In the genomic region with DNA sequence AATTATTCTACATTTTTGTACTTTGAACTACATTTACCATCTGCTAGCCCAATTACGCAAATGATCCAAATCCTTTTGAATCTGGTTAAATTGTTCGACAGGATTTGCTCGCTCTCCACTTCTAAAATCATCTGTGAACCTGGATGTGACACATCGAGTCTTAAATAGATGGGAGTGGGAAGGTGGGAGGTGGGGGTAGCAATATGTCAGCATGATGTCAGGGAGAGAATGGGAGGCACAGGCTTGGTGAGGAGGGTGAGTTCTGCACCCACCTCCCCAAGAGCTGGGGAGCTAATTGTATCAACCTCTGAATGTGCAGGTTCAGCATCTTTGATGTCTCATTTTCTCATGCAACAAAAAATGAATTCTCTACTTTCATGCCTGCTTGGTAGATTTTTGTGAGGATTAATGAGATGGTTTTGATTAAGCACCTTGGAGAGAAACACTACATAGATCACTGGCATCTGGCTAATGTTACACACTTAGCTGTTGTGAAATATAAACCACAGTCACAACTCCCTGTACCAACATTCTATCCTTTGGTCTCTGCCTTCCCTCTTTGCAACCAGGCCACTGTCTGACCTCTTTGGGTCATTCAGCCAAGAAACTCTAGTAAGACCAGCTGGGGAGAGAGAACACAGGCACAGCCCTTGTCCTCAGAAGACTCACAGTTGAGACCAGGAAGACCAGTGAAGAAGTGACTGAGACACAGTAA, we compare ENCODE assay signal across 32 cellular contexts.
DNase-seq lines count a peak whose midpoint lies in the region; ATAC-seq and TF ChIP-seq lines count a peak whose summit lies in the region.
"Had no signal": no experiment of that assay in that cellular context is flagged by ENCODE, and none has a peak within 500 bp of the region (broad histone marks: within the 10 kb centered on the region; RNA-seq: fewer than 3 reads in every experiment).

No MANE protein-coding gene starts in this region.

- H3K4me3 ChIP-seq in GM23248 (no peak overlapping the region), fibroblast of the aortic adventitia (ENCODE audit: low read depth, low read length) (no peak overlapping the region), PC-3 (ENCODE audit: low read length) (no peak overlapping the region), osteoblast (ENCODE audit: insufficient read depth, low read length) (no peak overlapping the region)
- H3K4me3 ChIP-seq: coronary artery, Peyer's patch, psoas muscle had no signal

- peak overlapping the region; percentile 66 for H3K27ac Mint-ChIP-seq in T-helper 17 cell
- no peak overlapping the region for H3K27ac Mint-ChIP-seq in activated T-helper 2 cell treated with anti-CD3 and anti-CD28 coated beads, Interferon-gamma antibody, Interleukin-2, Interleukin-4, amounts not matched to agents 10 μg/mL and 5 μg/mL and 100 μg/mL, durations not matched to agents 14 hours and 24 hours and 36 hours
- H3K27ac Mint-ChIP-seq: activated naive CD4-positive, alpha-beta T cell treated with anti-CD3 and anti-CD28 coated beads, Interleukin-2, amount 50 U/mL, for 72 hours; mesothelial cell of epicardium; stimulated activated effector memory CD8-positive, alpha-beta T cell treated with anti-CD3 and anti-CD28 coated beads, Interleukin-12 subunit alpha, Interleukin-12 subunit beta, amount 100 ng/mL, for 72 hours had no signal

- CTCF ChIA-PET in PC-3 (lab: Charles Lee) = no interaction called here

- H3K9me3 ChIP-seq in GM23248 (ENCODE audit: low read depth) = no peaks in the 10 kb centered on the region
- no peaks in the 10 kb centered on the region for H3K9me3 ChIP-seq in T-helper 17 cell (ENCODE audit: control insufficient read depth, low read length, poor library complexity, severe bottlenecking)
- no peaks in the 10 kb centered on the region for H3K9me3 ChIP-seq in PC-3 (ENCODE audit: low read length)
- H3K9me3 ChIP-seq in osteoblast (ENCODE audit: low read depth, low read length) = no peaks in the 10 kb centered on the region
- H3K9me3 ChIP-seq: neutrophil, Peyer's patch, psoas muscle had no signal

- H3K9me3 Mint-ChIP-seq in activated T-helper 2 cell treated with anti-CD3 and anti-CD28 coated beads, Interferon-gamma antibody, Interleukin-2, Interleukin-4, amounts not matched to agents 10 μg/mL and 5 μg/mL and 100 μg/mL, durations not matched to agents 14 hours and 24 hours and 36 hours = no peaks in the 10 kb centered on the region

- H3K4me1 Mint-ChIP-seq in T-helper 17 cell = peaks cover 19% of the 10 kb centered on the region
- H3K4me1 Mint-ChIP-seq in activated T-helper 2 cell treated with anti-CD3 and anti-CD28 coated beads, Interferon-gamma antibody, Interleukin-2, Interleukin-4, amounts not matched to agents 10 μg/mL and 5 μg/mL and 100 μg/mL, durations not matched to agents 14 hours and 24 hours and 36 hours (ENCODE audit: low read depth) = no peaks in the 10 kb centered on the region
- H3K4me1 Mint-ChIP-seq: stimulated activated effector memory CD8-positive, alpha-beta T cell treated with anti-CD3 and anti-CD28 coated beads, Interleukin-12 subunit alpha, Interleukin-12 subunit beta, amount 100 ng/mL, for 72 hours had no signal

- H4K20me1 ChIP-seq in GM23248 (ENCODE audit: insufficient read depth) (no peaks in the 10 kb centered on the region), PC-3 (ENCODE audit: low read length) (no peaks in the 10 kb centered on the region), osteoblast (ENCODE audit: insufficient read depth, low read length) (no peaks in the 10 kb centered on the region)

- H3K27me3 ChIP-seq in GM23248 (replicated peaks; ENCODE audit: insufficient read depth) = no peaks in the 10 kb centered on the region
- H3K27me3 ChIP-seq in PC-3 (ENCODE audit: low read length) = no peaks in the 10 kb centered on the region
- no peaks in the 10 kb centered on the region for H3K27me3 ChIP-seq in osteoblast (ENCODE audit: insufficient read depth, low read length)
- H3K27me3 ChIP-seq: neutrophil, Peyer's patch had no signal

- no peak for ATAC-seq in T-helper 17 cell
- ATAC-seq in PC-3 = no peak
- ATAC-seq in GM21360 (IDR thresholded peaks at IDR 0.05; ENCODE audit: unreplicated experiment) = no peak
- ATAC-seq: activated naive CD4-positive, alpha-beta T cell treated with anti-CD3 and anti-CD28 coated beads, Interleukin-2, amount 50 U/mL, for 72 hours; left ventricle myocardium superior; psoas muscle; stimulated activated effector memory CD8-positive, alpha-beta T cell treated with anti-CD3 and anti-CD28 coated beads, Interleukin-12 subunit alpha, Interleukin-12 subunit beta, amount 100 ng/mL, for 72 hours had no signal

- no peak overlapping the region for H2AFZ ChIP-seq in GM23248
- H2AFZ ChIP-seq in PC-3 (ENCODE audit: low read length) = no peak overlapping the region
- no peak overlapping the region for H2AFZ ChIP-seq in osteoblast (ENCODE audit: low read length)

- in situ Hi-C loops in GM23248 (cut with MboI) = no loop called here

- no TSS peak for BruUV-seq in PC-3 (replicated peaks; lab: Mats Ljungman, UMichigan)

- H3F3A ChIP-seq in GM23248 (ENCODE audit: insufficient read depth) (peaks cover 7% of the 10 kb centered on the region), PC-3 (ENCODE audit: low read length, unreplicated experiment) (no peaks in the 10 kb centered on the region)

- DNase-seq in GM23248 (peak; percentile 39), T-helper 17 cell (no peak), fibroblast of the aortic adventitia (ENCODE audit: low read depth) (peak; percentile 1), renal cortical epithelial cell (ENCODE audit: low read depth) (peak; percentile 46), PC-3 (no peak), osteoblast (ENCODE audit: insufficient read length, low spot score, missing footprints) (no peak)
- DNase-seq in activated T-helper 2 cell treated with anti-CD3 and anti-CD28 coated beads, Interferon-gamma antibody, Interleukin-2, Interleukin-4, amounts not matched to agents 10 μg/mL and 5 μg/mL and 100 μg/mL, durations not matched to agents 14 hours and 24 hours and 36 hours (ENCODE audit: low spot score) = no peak
- DNase-seq: activated CD4-positive, alpha-beta T cell treated with anti-CD3 and anti-CD28 coated beads for 48 hours; activated CD8-positive, alpha-beta memory T cell treated with anti-CD3 and anti-CD28 coated beads for 24 hours; activated T-cell treated with anti-CD3 and anti-CD28 coated beads for 4 hours; aorta; COR-L47; effector CD8-positive, alpha-beta T cell; left ventricle myocardium superior; MM.1S; NCI-H1436; NCI-H2081; NCI-H526 treated with DMSO at 0.1 percent for 48 hours; Peyer's patch; psoas muscle; SHP77 treated with DMSO at 0.1 percent for 48 hours; T-helper 9 cell; trophoblast cell had no signal

- no peaks in the 10 kb centered on the region for H3K27me3 Mint-ChIP-seq in T-helper 17 cell
- no peaks in the 10 kb centered on the region for H3K27me3 Mint-ChIP-seq in activated T-helper 2 cell treated with anti-CD3 and anti-CD28 coated beads, Interferon-gamma antibody, Interleukin-2, Interleukin-4, amounts not matched to agents 10 μg/mL and 5 μg/mL and 100 μg/mL, durations not matched to agents 14 hours and 24 hours and 36 hours (ENCODE audit: low read depth)

- peaks cover 2% of the 10 kb centered on the region for H3K36me3 Mint-ChIP-seq in T-helper 17 cell (ENCODE audit: low read depth)
- no peaks in the 10 kb centered on the region for H3K36me3 Mint-ChIP-seq in activated T-helper 2 cell treated with anti-CD3 and anti-CD28 coated beads, Interferon-gamma antibody, Interleukin-2, Interleukin-4, amounts not matched to agents 10 μg/mL and 5 μg/mL and 100 μg/mL, durations not matched to agents 14 hours and 24 hours and 36 hours (ENCODE audit: low read depth)
- H3K36me3 Mint-ChIP-seq: mesothelial cell of epicardium; stimulated activated effector memory CD8-positive, alpha-beta T cell treated with anti-CD3 and anti-CD28 coated beads, Interleukin-12 subunit alpha, Interleukin-12 subunit beta, amount 100 ng/mL, for 72 hours had no signal

- H3K36me3 ChIP-seq in GM23248 (ENCODE audit: low read depth) = no peaks in the 10 kb centered on the region
- no peaks in the 10 kb centered on the region for H3K36me3 ChIP-seq in PC-3 (ENCODE audit: low read depth, low read length)
- no peaks in the 10 kb centered on the region for H3K36me3 ChIP-seq in osteoblast (ENCODE audit: insufficient read depth, low read length)
- H3K36me3 ChIP-seq: neutrophil, Peyer's patch had no signal

- H3K27ac ChIP-seq in GM23248 (no peak overlapping the region), PC-3 (ENCODE audit: low read length) (no peak overlapping the region), osteoblast (ENCODE audit: low read depth, low read length) (no peak overlapping the region)
- H3K27ac ChIP-seq: C4-2B, coronary artery, KMS-11, neutrophil, Peyer's patch, psoas muscle, VCaP had no signal

- TF ChIP-seq CTCF in fibroblast of the aortic adventitia (IDR thresholded peaks at IDR 0.05; ENCODE audit: insufficient read depth, low read length) (no peak), PC-3 (conservative IDR thresholded peaks at IDR 0.05; ENCODE audit: low read depth, low read length) (no peak), osteoblast (IDR thresholded peaks at IDR 0.05; ENCODE audit: extremely low read depth, low read depth, low read length) (no peak)

- 19 to 27% methylated on average over 4 of the region's 4 CpGs for WGBS in GM23248 (ENCODE audit: low coverage in 1 of 2, low lambda C conversion rate in 2 of 2, missing lambda C conversion rate in 2 of 2), 2 experiments

- intact Hi-C loops in activated T-helper 2 cell treated with anti-CD3 and anti-CD28 coated beads, Interferon-gamma antibody, Interleukin-2, Interleukin-4, amounts not matched to agents 10 μg/mL and 5 μg/mL and 100 μg/mL, durations not matched to agents 14 hours and 24 hours and 36 hours (cut with micrococcal nuclease) = no loop called here
- intact Hi-C loops in PC-3 (cut with micrococcal nuclease) = no loop called here

- H3K4me1 ChIP-seq in GM23248 (ENCODE audit: insufficient read depth) (peaks cover 7% of the 10 kb centered on the region), PC-3 (ENCODE audit: insufficient read depth, low read length) (no peaks in the 10 kb centered on the region), osteoblast (ENCODE audit: insufficient read depth, low read length) (no peaks in the 10 kb centered on the region)
- H3K4me1 ChIP-seq: Peyer's patch, psoas muscle had no signal

- POLR2A ChIA-PET in PC-3 (lab: Charles Lee; ENCODE audit: unreplicated experiment) = no interaction called here

- H3K9ac ChIP-seq in GM23248 = no peak overlapping the region
- no peak overlapping the region for H3K9ac ChIP-seq in PC-3 (ENCODE audit: low read length)
- H3K9ac ChIP-seq: KMS-11 had no signal

- no peak overlapping the region for H3K4me3 Mint-ChIP-seq in T-helper 17 cell
- no peak overlapping the region for H3K4me3 Mint-ChIP-seq in activated T-helper 2 cell treated with anti-CD3 and anti-CD28 coated beads, Interferon-gamma antibody, Interleukin-2, Interleukin-4, amounts not matched to agents 10 μg/mL and 5 μg/mL and 100 μg/mL, durations not matched to agents 14 hours and 24 hours and 36 hours (ENCODE audit: low read depth)
- H3K4me3 Mint-ChIP-seq: mesothelial cell of epicardium; stimulated activated effector memory CD8-positive, alpha-beta T cell treated with anti-CD3 and anti-CD28 coated beads, Interleukin-12 subunit alpha, Interleukin-12 subunit beta, amount 100 ng/mL, for 72 hours had no signal

- H3K9me2 ChIP-seq in GM23248 (ENCODE audit: insufficient read depth) (no peaks in the 10 kb centered on the region), PC-3 (replicated peaks; ENCODE audit: low read length) (no peaks in the 10 kb centered on the region)

- H3K4me2 ChIP-seq in GM23248 (ENCODE audit: unreplicated experiment) (no peak overlapping the region), PC-3 (ENCODE audit: low read length) (no peak overlapping the region), osteoblast (ENCODE audit: insufficient read depth, low read length) (no peak overlapping the region)
- H3K4me2 ChIP-seq: KMS-11 had no signal

- H3K79me2 ChIP-seq in GM23248 (ENCODE audit: insufficient read depth) (no peaks in the 10 kb centered on the region), PC-3 (ENCODE audit: low read length) (no peaks in the 10 kb centered on the region), osteoblast (ENCODE audit: insufficient read depth, low read length) (no peaks in the 10 kb centered on the region)

Comparison
In these comparisons a context has a peak if more than half of its experiments do, and no peak if none do; other contexts are left out.
1. DNase-seq: peak in GM23248 (single experiment), fibroblast of the aortic adventitia (single experiment) and renal cortical epithelial cell (single experiment); none in T-helper 17 cell (0 of 3), activated T-helper 2 cell treated with anti-CD3 and anti-CD28 coated beads, Interferon-gamma antibody, Interleukin-2, Interleukin-4, amounts not matched to agents 10 μg/mL and 5 μg/mL and 100 μg/mL, durations not matched to agents 14 hours and 24 hours and 36 hours (single experiment), PC-3 (single experiment) and osteoblast (single experiment).